8 cellular contexts compared by ENCODE assay signal in the genomic region with DNA sequence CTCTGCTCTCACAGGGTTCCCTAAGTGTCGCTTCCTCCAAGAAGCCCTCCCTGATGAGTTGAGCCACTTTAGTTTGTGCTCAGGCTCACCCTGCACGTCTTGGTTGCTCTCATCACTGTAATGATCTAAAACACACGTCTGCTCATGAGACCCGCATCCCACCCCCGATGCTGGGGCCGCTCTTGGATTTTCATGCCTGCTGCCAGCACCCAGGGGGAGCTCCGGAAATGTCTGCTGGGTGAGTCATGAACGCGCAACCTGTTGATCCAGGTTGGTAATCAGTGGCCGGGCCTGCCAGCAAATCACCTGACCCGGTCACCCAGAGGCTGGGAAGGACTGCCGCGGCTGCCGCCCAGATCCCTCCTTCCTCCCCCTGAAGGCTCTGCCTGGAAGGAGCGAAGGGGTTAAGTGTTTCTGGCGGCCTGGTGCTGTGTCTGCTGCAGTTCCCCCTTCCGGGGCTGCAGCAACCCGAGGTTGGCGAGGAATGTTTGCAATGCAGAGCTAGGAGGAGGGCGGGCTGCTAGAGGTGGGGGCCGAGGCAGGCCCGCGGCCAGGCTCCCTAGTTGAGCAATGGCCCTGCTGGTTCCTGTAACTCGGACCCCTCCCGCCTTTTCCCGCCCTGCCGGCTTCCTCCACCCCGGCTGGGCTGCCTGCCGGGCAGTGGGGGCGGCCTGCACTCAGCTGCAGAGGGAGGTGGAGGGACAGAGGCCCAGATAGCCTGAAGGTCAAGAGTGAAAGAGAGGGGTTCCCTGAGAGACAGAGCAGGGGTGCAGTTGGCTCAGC.
DNase-seq lines count a peak whose midpoint lies in the region; ATAC-seq, FAIRE-seq and TF ChIP-seq lines count a peak whose summit lies in the region.

No MANE protein-coding gene starts in this region.

- no peaks in the 10 kb centered on the region for H3K79me2 ChIP-seq in ACC112 (ENCODE audit: control insufficient read depth, insufficient read depth, low read length, unreplicated experiment)

- TF ChIP-seq POLR2A in H54 (IDR thresholded peaks at IDR 0.05; ENCODE audit: low read depth, low read length) (no peak), breast epithelium (IDR thresholded peaks at IDR 0.05) (no peak), GM18505 (IDR thresholded peaks at IDR 0.05; ENCODE audit: borderline replicate concordance, extremely low read depth, insufficient read depth, insufficient read length) (no peak)

- ATAC-seq in GM18505 (IDR thresholded peaks at IDR 0.05; ENCODE audit: unreplicated experiment) (no peak), GM21723 (IDR thresholded peaks at IDR 0.05; ENCODE audit: unreplicated experiment) (no peak)

- peaks cover 6 to 13% of the 10 kb centered on the region in 2 donors for H3K9me3 ChIP-seq in breast epithelium

- intact Hi-C loops in breast epithelium (cut with DNase I; ENCODE audit: low total_unique reads) = loop anchor here (10.0 kb wide), 1 partner anchor 131 kb away; no protein-coding TSS in a partner anchor

- H3K27ac ChIP-seq in ACC112 (ENCODE audit: low read depth, low read length) (peak overlapping the region; percentile 49), breast epithelium (peak overlapping the region; percentile 96 to 98)

- FAIRE-seq in H54 (lab: Jason Lieb, UNC) = peak; percentile 78

- DNase-seq in H54 (ENCODE audit: insufficient read length, low spot score) (peak; percentile 83), RPMI8226 (peak; percentile 65), breast epithelium (ENCODE audit: low spot score in 2 of 2) (peak; percentile 92 to 94), retinal pigment epithelial cell (ENCODE audit: low read depth) (peak; percentile 100)

- peaks cover 31% of the 10 kb centered on the region for H3K4me1 ChIP-seq in ACC112 (ENCODE audit: control insufficient read depth, insufficient read depth, low read length, unreplicated experiment)
- peaks cover 23 to 27% of the 10 kb centered on the region in 2 donors for H3K4me1 ChIP-seq in breast epithelium

- TF ChIP-seq CTCF in breast epithelium (IDR thresholded peaks at IDR 0.05) = peak in 1 of 3 donors; percentile 14
- TF ChIP-seq CTCF in retinal pigment epithelial cell (conservative IDR thresholded peaks at IDR 0.05; ENCODE audit: low read depth, low read length) = no peak

- peak overlapping the region; percentile 48; the same call in 1 of the 2 replicates for H3K4me3 ChIP-seq in ACC112 (ENCODE audit: low read depth, low read length)
- H3K4me3 ChIP-seq in breast epithelium = peak overlapping the region in 2 of 3 donors; percentile 28 to 38
- peak overlapping the region; percentile 17 for H3K4me3 ChIP-seq in iPS-11a (ENCODE audit: low read depth, low read length)
- no peak overlapping the region for H3K4me3 ChIP-seq in retinal pigment epithelial cell (ENCODE audit: low read length)

- H2AFZ ChIP-seq in ACC112 (ENCODE audit: low read length, unreplicated experiment) = no peak overlapping the region

- H3K27me3 ChIP-seq in ACC112 (ENCODE audit: insufficient read depth, low read length) (no peaks in the 10 kb centered on the region), breast epithelium (no peaks in the 10 kb centered on the region)

- H3K36me3 ChIP-seq in ACC112 (ENCODE audit: insufficient read depth, low read length) (no peaks in the 10 kb centered on the region; the same call in 1 of the 2 replicates), breast epithelium (no peaks in the 10 kb centered on the region)
